In the genomic region with DNA sequence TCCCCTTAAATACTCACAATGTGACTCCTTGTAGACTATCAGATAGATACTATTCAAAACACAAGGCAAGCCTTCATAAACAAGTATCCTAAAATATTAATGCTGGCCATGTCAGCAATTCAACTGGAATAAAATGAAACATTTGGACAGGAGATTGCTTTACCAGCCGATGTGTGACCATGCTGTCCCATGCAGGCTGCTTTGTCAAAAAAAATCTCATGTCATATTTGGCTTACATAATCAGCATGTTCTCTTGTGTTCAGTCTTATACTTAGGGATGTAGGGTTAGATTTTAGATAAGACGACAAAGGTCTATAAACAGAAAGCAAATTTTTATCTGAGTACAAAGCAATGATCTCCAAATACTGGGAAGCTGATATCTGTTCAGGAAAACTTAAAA, we compare ENCODE assay signal across 1 cellular context.
TF ChIP-seq lines count a peak whose summit lies in the region.

No MANE protein-coding gene starts in this region.

TF ChIP-seq in IMR-90, 13 proteins besides CTCF, POLR2A, EP300 and RAD21:
- TF ChIP-seq MXI1 (IDR thresholded peaks at IDR 0.05; ENCODE audit: borderline replicate concordance, low read depth, low read length) (no peak), BHLHE40 (IDR thresholded peaks at IDR 0.05; ENCODE audit: low read depth, low read length) (no peak)
TF ChIP-seq in IMR-90: peak in this region for 0.
